Comparison of ENCODE assay signal across 10 cellular contexts in the genomic region with DNA sequence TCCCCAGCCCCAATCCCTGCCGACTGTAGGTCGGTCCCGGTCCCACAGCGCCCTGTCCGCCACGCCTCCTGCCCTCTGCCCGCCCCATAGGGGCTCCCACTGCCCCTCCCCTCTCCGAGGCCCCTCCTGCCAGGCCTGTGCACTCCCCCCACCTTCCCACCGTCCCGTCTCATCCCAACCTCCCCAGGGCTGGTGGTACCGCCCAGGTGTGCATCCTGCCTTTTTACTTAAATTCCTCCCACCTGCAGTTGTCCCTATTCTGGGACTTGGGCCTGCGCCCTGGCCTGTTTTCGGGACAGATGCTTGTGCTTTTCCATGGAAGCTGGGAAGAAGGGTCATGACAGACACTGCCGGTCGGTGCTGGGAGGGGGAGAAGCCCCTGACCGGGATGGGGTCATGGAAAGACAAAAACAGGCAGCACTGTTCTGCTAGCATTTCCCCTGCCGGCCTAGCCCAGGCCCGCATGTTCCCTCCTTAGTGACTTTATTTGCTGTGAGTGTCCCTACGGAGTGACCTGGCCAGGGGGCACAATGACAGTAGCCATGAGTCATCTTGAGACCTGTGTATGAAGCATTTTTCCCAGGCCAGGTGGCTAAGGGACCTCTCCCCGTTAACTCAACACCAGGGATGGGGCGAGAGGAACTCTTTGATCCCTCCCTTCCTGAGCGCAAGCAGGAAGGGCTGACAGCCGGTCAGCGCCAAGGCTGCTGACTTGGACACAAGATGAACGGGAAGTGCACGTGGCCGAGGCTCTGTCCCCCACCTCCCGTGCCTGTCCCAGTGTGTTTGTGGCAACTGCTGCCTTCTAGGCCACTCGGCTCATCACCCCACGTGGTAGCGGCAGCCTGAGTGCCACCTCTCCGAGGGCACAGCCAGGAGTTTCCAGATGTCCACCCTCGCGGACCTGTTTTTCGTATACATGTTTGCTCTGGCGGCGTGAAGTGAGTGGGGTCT. TPM values are rescaled to one million over a fixed set of nuclear protein-coding genes. Genes with fewer than 3 reads are reported as not detected.
A peak's percentile ranks its signal among the peaks of the same experiment; 100 is the strongest.
DNase-seq lines count a peak whose midpoint lies in the region; ATAC-seq and TF ChIP-seq lines count a peak whose summit lies in the region.
"Had no signal": no experiment of that assay in that cellular context is flagged by ENCODE, and none has a peak within 500 bp of the region (broad histone marks: within the 10 kb centered on the region; RNA-seq: fewer than 3 reads in every experiment).

No MANE protein-coding gene starts in this region.

- no peak for TF ChIP-seq CTCF in esophagus muscularis mucosa (IDR thresholded peaks at IDR 0.05)

- peak overlapping the region in 8 of 10 donors; percentile 25 to 74 (median 50) for H3K4me3 Mint-ChIP-seq in naive thymus-derived CD4-positive, alpha-beta T cell

- 24% methylated on average over 17 of the region's 37 CpGs for WGBS in esophagus muscularis mucosa

- no peak for TF ChIP-seq POLR2A in esophagus muscularis mucosa (IDR thresholded peaks at IDR 0.05; ENCODE audit: low read depth)

- H3K27me3 ChIP-seq in BLaER1 treated with 17β-estradiol and CSF1 and Interleukin-3, amounts not matched to agents 10 nM and 100 nM = peaks cover 96 to 100% (median 100%) of the 10 kb centered on the region in 11 experiments
- peaks cover 94% of the 10 kb centered on the region for H3K27me3 ChIP-seq in HUES6 (ENCODE audit: control insufficient read depth, insufficient read depth, low read length)
- H3K27me3 ChIP-seq in esophagus muscularis mucosa = peaks cover 0 to 99% (median 43%) of the 10 kb centered on the region in 4 donors
- peaks cover 9 to 37% of the 10 kb centered on the region in 2 donors for H3K27me3 ChIP-seq in naive thymus-derived CD4-positive, alpha-beta T cell (ENCODE audit: control insufficient read depth in 2 of 2, insufficient read depth in 2 of 2, low read length in 2 of 2)

- POLR2A ChIA-PET in naive thymus-derived CD4-positive, alpha-beta T cell (lab: Charles Lee) = no interaction called here

- H3K36me3 Mint-ChIP-seq in naive thymus-derived CD4-positive, alpha-beta T cell = no peaks in the 10 kb centered on the region

- no peaks in the 10 kb centered on the region for H3K36me3 ChIP-seq in BLaER1 treated with 17β-estradiol and CSF1 and Interleukin-3, amounts not matched to agents 10 nM and 100 nM
- H3K36me3 ChIP-seq in HUES6 (ENCODE audit: control insufficient read depth, insufficient read depth, low read length) (no peaks in the 10 kb centered on the region), esophagus muscularis mucosa (no peaks in the 10 kb centered on the region)
- H3K36me3 ChIP-seq in naive thymus-derived CD4-positive, alpha-beta T cell (ENCODE audit: control insufficient read depth in 2 of 3, insufficient read depth in 3 of 3, low read length in 3 of 3) = no peaks in the 10 kb centered on the region

- peaks cover 0 to 87% (median 49%) of the 10 kb centered on the region in 11 experiments; a peak in 17 of 22 replicates for H4K20me1 ChIP-seq in BLaER1 treated with 17β-estradiol and CSF1 and Interleukin-3, amounts not matched to agents 10 nM and 100 nM

- no peak overlapping the region for H3K27ac ChIP-seq in BLaER1 treated with 17β-estradiol and CSF1 and Interleukin-3, amounts not matched to agents 10 nM and 100 nM
- H3K27ac ChIP-seq in HUES6 (ENCODE audit: low read depth, low read length) = no peak overlapping the region
- no peak overlapping the region for H3K27ac ChIP-seq in esophagus muscularis mucosa (replicated peaks in 1 of 4)
- no peak overlapping the region for H3K27ac ChIP-seq in naive thymus-derived CD4-positive, alpha-beta T cell (ENCODE audit: low read depth, low read length)

- peaks cover 46 to 66% (median 54%) of the 10 kb centered on the region in 5 donors for H3K27me3 Mint-ChIP-seq in naive thymus-derived CD4-positive, alpha-beta T cell

- no peak for TF ChIP-seq EP300 in esophagus muscularis mucosa (IDR thresholded peaks at IDR 0.05)

- H3K9ac ChIP-seq in BLaER1 treated with 17β-estradiol and CSF1 and Interleukin-3, amounts not matched to agents 10 nM and 100 nM = peak overlapping the region in 2 of 11 experiments; percentile 35 to 67; a peak in 1 of 22 replicates
- H3K9ac ChIP-seq in HUES6 (ENCODE audit: low read length) = no peak overlapping the region
- H3K9ac ChIP-seq: SK-N-SH had no signal

- peak overlapping the region; percentile 74 to 92 (median 86); a peak in 21 of 22 replicates for H3K4me2 ChIP-seq in BLaER1 treated with 17β-estradiol and CSF1 and Interleukin-3, amounts not matched to agents 10 nM and 100 nM

- peaks cover 0 to 28% (median 12%) of the 10 kb centered on the region in 7 donors for H3K4me1 Mint-ChIP-seq in naive thymus-derived CD4-positive, alpha-beta T cell

- peaks cover 31 to 73% (median 47%) of the 10 kb centered on the region in 10 experiments for H3K4me1 ChIP-seq in BLaER1 treated with 17β-estradiol and CSF1 and Interleukin-3, amounts not matched to agents 10 nM and 100 nM
- H3K4me1 ChIP-seq in HUES6 (ENCODE audit: control insufficient read depth, insufficient read depth, low read length) = peaks cover 22% of the 10 kb centered on the region; the same call in 1 of the 2 replicates
- H3K4me1 ChIP-seq in esophagus muscularis mucosa = peaks cover 17 to 32% (median 32%) of the 10 kb centered on the region in 4 donors
- H3K4me1 ChIP-seq in naive thymus-derived CD4-positive, alpha-beta T cell (ENCODE audit: control insufficient read depth in 2 of 2, insufficient read depth in 2 of 2, low read length in 2 of 2) = peaks cover 0 to 15% of the 10 kb centered on the region in 2 donors

- peak; percentile 30 for ATAC-seq in naive thymus-derived CD4-positive, alpha-beta T cell
- ATAC-seq in GM21576 (IDR thresholded peaks at IDR 0.05; ENCODE audit: unreplicated experiment) = no peak

- H3K4me3 ChIP-seq in BLaER1 treated with 17β-estradiol and CSF1 and Interleukin-3, amounts not matched to agents 10 nM and 100 nM = peak overlapping the region; percentile 51 to 69 (median 54); a peak in 14 of 20 replicates
- H3K4me3 ChIP-seq in HUES6 (ENCODE audit: low read depth, low read length) (peak overlapping the region; percentile 48), esophagus muscularis mucosa (peak overlapping the region; percentile 40 to 49 (median 46))
- H3K4me3 ChIP-seq in naive thymus-derived CD4-positive, alpha-beta T cell (ENCODE audit: low read length) = no peak overlapping the region

- peaks cover 0 to 3% (median 0%) of the 10 kb centered on the region in 11 donors for H3K9me3 Mint-ChIP-seq in naive thymus-derived CD4-positive, alpha-beta T cell

- intact Hi-C loops in esophagus muscularis mucosa (cut with DNase I) = loop anchor here (10.0 kb wide), 1 partner anchor 77 kb away; no protein-coding TSS in a partner anchor
- intact Hi-C loops in naive thymus-derived CD4-positive, alpha-beta T cell (cut with micrococcal nuclease) = loop anchor here in 1 of 2 donors (2.0 to 5.0 kb wide), 2 partner anchors 37 to 125 kb away; no protein-coding TSS in a partner anchor

- CTCF ChIA-PET in naive thymus-derived CD4-positive, alpha-beta T cell (lab: Charles Lee) = interaction anchor here (0.6 kb wide), 2 partner anchors 10 to 134 kb away, joined by 3 to 5 read pairs; no protein-coding TSS in a partner anchor

- H3K27ac Mint-ChIP-seq in naive thymus-derived CD4-positive, alpha-beta T cell = peak overlapping the region in 2 of 9 donors; percentile 19 to 67

- H3K9me3 ChIP-seq in BLaER1 treated with 17β-estradiol and CSF1 and Interleukin-3, amounts not matched to agents 10 nM and 100 nM (replicated peaks in 1 of 11) = no peaks in the 10 kb centered on the region
- no peaks in the 10 kb centered on the region for H3K9me3 ChIP-seq in HUES6 (ENCODE audit: control insufficient read depth, insufficient read depth, low read depth, low read length)
- no peaks in the 10 kb centered on the region for H3K9me3 ChIP-seq in esophagus muscularis mucosa
- H3K9me3 ChIP-seq in naive thymus-derived CD4-positive, alpha-beta T cell (ENCODE audit: control insufficient read depth in 2 of 3, low read length in 3 of 3) = no peaks in the 10 kb centered on the region
- H3K9me3 ChIP-seq: SK-N-SH had no signal

- DNase-seq in esophagus muscularis mucosa (ENCODE audit: extremely low spot score) (no peak), AG08395 (ENCODE audit: low spot score) (no peak), RKO (ENCODE audit: low spot score) (no peak)
- DNase-seq in naive thymus-derived CD4-positive, alpha-beta T cell = peak in 1 of 9 donors; percentile 7
- DNase-seq in stimulated activated CD4-positive, alpha-beta T cell treated with anti-CD3 and anti-CD28 coated beads, Interleukin-4, amount 100 ng/mL, for 24 hours = no peak

RNA-seq across cellular contexts. Expression of a gene that starts 7.1 kb away (rescaled TPM):
- 1 to 10 TPM; 1.4 to 2.5 (median 1.8) TPM for total RNA-seq in esophagus muscularis mucosa
- total RNA-seq in naive thymus-derived CD4-positive, alpha-beta T cell = under 1 TPM in 1 of 5 experiments, not detected in 4; 0.22 TPM
- polyA plus RNA-seq in naive thymus-derived CD4-positive, alpha-beta T cell = not detected
- total RNA-seq: HT-29 had no signal
- polyA plus RNA-seq: SK-N-SH had no signal

RNA-seq across cellular contexts. Expression of a gene that starts 44.4 kb away (rescaled TPM):
- 10 to 100 TPM in 1 of 4 donors, 1 to 10 TPM in 3; 1.7 to 16.7 (median 5.7) TPM for total RNA-seq in esophagus muscularis mucosa
- 1 to 10 TPM in 1 of 5 experiments, under 1 TPM in 1, not detected in 3; 0.40 to 3.0 TPM for total RNA-seq in naive thymus-derived CD4-positive, alpha-beta T cell
- polyA plus RNA-seq in naive thymus-derived CD4-positive, alpha-beta T cell = not detected
- total RNA-seq: HT-29 had no signal

RNA-seq across cellular contexts. Expression of a gene that starts 53.4 kb away (rescaled TPM):
- 10 to 100 TPM in 3 of 4 donors, 1 to 10 TPM in 1; 4.2 to 55.4 (median 20.6) TPM for total RNA-seq in esophagus muscularis mucosa
- 1 to 10 TPM in 1 of 5 experiments, under 1 TPM in 2, not detected in 2; 0.22 to 4.2 (median 0.66) TPM for total RNA-seq in naive thymus-derived CD4-positive, alpha-beta T cell
- polyA plus RNA-seq in naive thymus-derived CD4-positive, alpha-beta T cell = under 1 TPM in 1 of 2 donors, not detected in 1; 0.32 TPM
- total RNA-seq: HT-29 had no signal
